11 cellular contexts compared by ENCODE assay signal in the genomic region with DNA sequence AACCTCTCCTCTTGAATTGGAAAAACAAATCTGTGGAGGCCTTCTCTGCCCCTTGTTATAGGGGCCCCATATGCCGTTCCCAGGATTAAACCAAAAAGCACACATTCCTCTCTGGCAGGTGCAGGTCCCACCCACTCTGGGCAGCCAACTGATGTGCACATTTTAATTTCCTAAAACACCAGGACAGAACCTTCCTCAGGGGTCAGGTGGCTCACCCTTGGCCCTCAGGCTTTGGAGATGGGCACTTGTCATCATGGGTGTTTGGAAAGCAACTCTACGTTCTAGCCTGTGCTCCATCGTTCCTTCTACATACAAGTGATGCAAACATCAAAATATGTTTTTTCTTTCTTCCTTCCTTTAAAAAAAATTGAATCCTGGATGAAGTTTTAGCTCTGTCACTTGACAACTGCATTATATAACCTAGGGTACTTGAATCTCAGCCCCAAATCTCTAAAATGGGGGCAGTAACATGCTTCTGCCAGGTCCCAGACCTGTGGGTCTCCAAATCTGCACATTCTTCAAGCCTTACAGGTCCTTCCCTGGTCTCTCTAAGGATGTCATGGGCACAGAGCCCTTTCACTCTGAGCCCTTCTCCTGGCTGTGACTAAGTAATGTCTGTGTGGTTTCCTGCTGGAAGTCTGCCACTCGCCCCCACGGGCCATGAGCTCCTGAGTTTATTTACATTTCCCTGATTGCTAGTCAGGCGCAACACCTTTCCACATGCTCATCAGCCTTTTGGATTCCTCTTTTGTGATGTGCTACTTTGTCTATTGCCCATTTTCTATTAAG. TPM values are rescaled to one million over a fixed set of nuclear protein-coding genes. Genes with fewer than 3 reads are reported as not detected.
DNase-seq lines count a peak whose midpoint lies in the region; ATAC-seq and TF ChIP-seq lines count a peak whose summit lies in the region.
"Had no signal": no experiment of that assay in that cellular context is flagged by ENCODE, and none has a peak within 500 bp of the region (broad histone marks: within the 10 kb centered on the region; RNA-seq: fewer than 3 reads in every experiment).

No MANE protein-coding gene starts in this region.

- H3K9me3 ChIP-seq in upper lobe of right lung, result peaks cover 13% of the 10 kb centered on the region
- H3K9me3 ChIP-seq in gastrocnemius medialis, result no peaks in the 10 kb centered on the region
- peaks cover 0 to 83% (median 0%) of the 10 kb centered on the region in 3 donors for H3K9me3 ChIP-seq in gastroesophageal sphincter

- TF ChIP-seq EP300 in gastroesophageal sphincter (IDR thresholded peaks at IDR 0.05), result no peak

- ATAC-seq in upper lobe of right lung (peak; percentile 40), gastrocnemius medialis (no peak), GM18868 (IDR thresholded peaks at IDR 0.05; ENCODE audit: unreplicated experiment) (no peak), gastroesophageal sphincter (no peak)

- TF ChIP-seq CTCF in upper lobe of right lung (IDR thresholded peaks at IDR 0.05) (no peak), gastrocnemius medialis (IDR thresholded peaks at IDR 0.05 in 4 of 5, conservative IDR thresholded peaks at IDR 0.05 in 1 of 5) (no peak), gastroesophageal sphincter (IDR thresholded peaks at IDR 0.05) (no peak)

- no peak for TF ChIP-seq POLR2A in gastrocnemius medialis (IDR thresholded peaks at IDR 0.05)
- TF ChIP-seq POLR2A in gastroesophageal sphincter (IDR thresholded peaks at IDR 0.05), result no peak

- H3K4me1 ChIP-seq in upper lobe of right lung, result no peaks in the 10 kb centered on the region
- peaks cover 11 to 18% of the 10 kb centered on the region in 2 donors for H3K4me1 ChIP-seq in gastrocnemius medialis
- H3K4me1 ChIP-seq in gastroesophageal sphincter, result no peaks in the 10 kb centered on the region
- H3K4me1 ChIP-seq: transverse colon had no signal

- in situ Hi-C loops in gastrocnemius medialis (cut with MboI; ENCODE audit: low sequenced_read_pairs in 4 of 4), result no loop called here

- WGBS in gastroesophageal sphincter (ENCODE audit: low coverage in 1 of 2), 2 donors, result 59 to 64% methylated on average over 5 of the region's 6 CpGs

- no peaks in the 10 kb centered on the region for H3K36me3 ChIP-seq in upper lobe of right lung
- H3K36me3 ChIP-seq in gastrocnemius medialis, result no peaks in the 10 kb centered on the region
- no peaks in the 10 kb centered on the region for H3K36me3 ChIP-seq in gastroesophageal sphincter

- intact Hi-C loops in upper lobe of right lung (cut with DNase I), result no loop called here
- intact Hi-C loops in gastrocnemius medialis (cut with DNase I; ENCODE audit: low total_unique reads), result loop anchor here (10.0 kb wide), 1 partner anchor 119 kb away; no protein-coding TSS in a partner anchor

- H3K27ac ChIP-seq in upper lobe of right lung (no peak overlapping the region), gastrocnemius medialis (no peak overlapping the region), gastroesophageal sphincter (no peak overlapping the region)
- H3K27ac ChIP-seq: transverse colon had no signal

- H3K27me3 ChIP-seq in upper lobe of right lung (no peaks in the 10 kb centered on the region), gastrocnemius medialis (no peaks in the 10 kb centered on the region), gastroesophageal sphincter (no peaks in the 10 kb centered on the region)
- H3K27me3 ChIP-seq: transverse colon had no signal

- peak; percentile 44 for DNase-seq in activated CD8-positive, alpha-beta memory T cell treated with anti-CD3 and anti-CD28 coated beads for 24 hours
- DNase-seq in activated CD8-positive, alpha-beta memory T cell treated with anti-CD3 and anti-CD28 coated beads, Interleukin-2, amount 50 U/mL, for 48 hours, result no peak
- DNase-seq in RPMI8226 (peak; percentile 39), glomerular visceral epithelial cell (ENCODE audit: extremely low spot score) (peak; percentile 81), upper lobe of right lung (peak; percentile 54), gastrocnemius medialis (no peak)
- DNase-seq: ACHN; NK-92 treated with Interleukin-12 subunit alpha and Interleukin-12 subunit beta, amount 100 ng/mL, for 24 hours; transverse colon had no signal

- H3K4me3 ChIP-seq in upper lobe of right lung (no peak overlapping the region), gastrocnemius medialis (no peak overlapping the region), gastroesophageal sphincter (no peak overlapping the region)
- H3K4me3 ChIP-seq: transverse colon had no signal

RNA-seq across cellular contexts. Expression of gene KCNQ1OT1, which starts 43.8 kb away (rescaled TPM):
- total RNA-seq in upper lobe of right lung (2.0 TPM), gastrocnemius medialis (under 1 TPM; 0.16 to 0.61 (median 0.30) TPM), gastroesophageal sphincter (1 to 10 TPM in 3 of 4 donors, under 1 TPM in 1; 0.52 to 3.3 (median 1.4) TPM)

Comparison
In these comparisons a context has a peak if more than half of its experiments do, and no peak if none do; other contexts are left out.
1. DNase-seq: peak in activated CD8-positive, alpha-beta memory T cell treated with anti-CD3 and anti-CD28 coated beads for 24 hours (single experiment), RPMI8226 (single experiment), glomerular visceral epithelial cell (single experiment) and upper lobe of right lung (single experiment); none in activated CD8-positive, alpha-beta memory T cell treated with anti-CD3 and anti-CD28 coated beads, Interleukin-2, amount 50 U/mL, for 48 hours (single experiment) and gastrocnemius medialis (0 of 2).